Comparison of ENCODE assay signal across 8 cellular contexts in genomic region chr19:40570313-40571004, GRCh38. TPM values are rescaled to one million over a fixed set of nuclear protein-coding genes. Genes with fewer than 3 reads are reported as not detected.
DNase-seq lines count a peak whose midpoint lies in the region; ATAC-seq, FAIRE-seq and TF ChIP-seq lines count a peak whose summit lies in the region.

No MANE protein-coding gene starts in this region.

- FAIRE-seq in GM12891 (lab: Jason Lieb, UNC) = peak; percentile 99

- H3K27ac ChIP-seq in left ventricle myocardium inferior (replicated peaks) = peak overlapping the region; percentile 33

- H3K27me3 ChIP-seq in left ventricle myocardium inferior (ENCODE audit: low read depth) = peaks cover 34% of the 10 kb centered on the region

- H3K36me3 Mint-ChIP-seq in T-cell (no peaks in the 10 kb centered on the region), progenitor cell of endocrine pancreas (ENCODE audit: insufficient read depth) (no peaks in the 10 kb centered on the region)

- ATAC-seq in HG02852 (IDR thresholded peaks at IDR 0.05; ENCODE audit: unreplicated experiment) (peak; percentile 80), T-cell (replicated peaks in 1 of 4) (peak; percentile 86 to 90 (median 88))

- H3K4me3 Mint-ChIP-seq in T-cell (peak overlapping the region; percentile 53 to 69 (median 68)), progenitor cell of endocrine pancreas (ENCODE audit: low read depth) (peak overlapping the region; percentile 64)

- H3K9me3 Mint-ChIP-seq in T-cell = no peaks in the 10 kb centered on the region
- peaks cover 4% of the 10 kb centered on the region for H3K9me3 Mint-ChIP-seq in progenitor cell of endocrine pancreas (ENCODE audit: low read depth)

- POLR2A ChIA-PET in T-cell (lab: Charles Lee) = interaction anchor here (0.5 to 0.7 kb wide), 7 partner anchors 25 to 570 kb away, joined by 3 to 15 read pairs (median 3); no protein-coding TSS in a partner anchor

- H3K4me1 Mint-ChIP-seq in T-cell (peaks cover 12 to 23% (median 13%) of the 10 kb centered on the region in 3 donors), progenitor cell of endocrine pancreas (ENCODE audit: low read depth) (peaks cover 6% of the 10 kb centered on the region)

- DNase-seq in GM12891 (ENCODE audit: insufficient read length, low spot score) = peak; percentile 98
- peak; percentile 96 for DNase-seq in NCI-H1436 treated with DMSO at 0.1 percent for 48 hours (lab: John Stamatoyannopoulos, UW)
- peak; percentile 85 to 99 (median 95) for DNase-seq in T-cell
- DNase-seq in amniotic epithelial cell (ENCODE audit: low read depth) = peak; percentile 99
- DNase-seq in left ventricle myocardium inferior = peak; percentile 99
- peak; percentile 92 for DNase-seq in progenitor cell of endocrine pancreas (ENCODE audit: low spot score, unreplicated experiment)
- peak; percentile 99 for DNase-seq in ureter (ENCODE audit: low spot score)

- intact Hi-C loops in left ventricle myocardium inferior (cut with micrococcal nuclease) = no loop called here

- peak overlapping the region; percentile 77 to 83 for H3K27ac Mint-ChIP-seq in T-cell
- H3K27ac Mint-ChIP-seq in progenitor cell of endocrine pancreas = no peak overlapping the region

- TF ChIP-seq POLR2A in GM12891 (IDR thresholded peaks at IDR 0.05; ENCODE audit: low read depth, low read length) = no peak

- H3K9me3 ChIP-seq in left ventricle myocardium inferior (replicated peaks) = no peaks in the 10 kb centered on the region

- H3K36me3 ChIP-seq in left ventricle myocardium inferior = no peaks in the 10 kb centered on the region

- CTCF ChIA-PET in T-cell (lab: Charles Lee) = interaction anchor here (0.5 to 2.0 kb wide), 14 partner anchors 9 to 880 kb away, joined by 3 to 28 read pairs (median 6); partner anchors contain the start of genes C19orf47 (in 1 of the 2), LTBP4 (in 1 of the 2), PLD3 (in 1 of the 2) and RAB4B (in 1 of the 2)

- H3K27me3 Mint-ChIP-seq in T-cell (peaks cover 3 to 23% of the 10 kb centered on the region in 2 donors), progenitor cell of endocrine pancreas (peaks cover 56% of the 10 kb centered on the region)

- H3K4me3 ChIP-seq in left ventricle myocardium inferior = peak overlapping the region; percentile 60

- peaks cover 14% of the 10 kb centered on the region for H3K4me1 ChIP-seq in left ventricle myocardium inferior

- TF ChIP-seq CTCF in left ventricle myocardium inferior (IDR thresholded peaks at IDR 0.05; ENCODE audit: borderline replicate concordance) (no peak), progenitor cell of endocrine pancreas (IDR thresholded peaks at IDR 0.05; ENCODE audit: unreplicated experiment) (no peak)

TF ChIP-seq in GM12891, 5 proteins besides CTCF, POLR2A, EP300 and RAD21:
- TF ChIP-seq POU2F2 (IDR thresholded peaks at IDR 0.05; ENCODE audit: low read depth, low read length) (no peak), PAX5 (IDR thresholded peaks at IDR 0.05; ENCODE audit: insufficient read depth, low read length, severe bottlenecking) (no peak)
TF ChIP-seq in GM12891: peak in this region for 0.

RNA-seq across cellular contexts. Expression of gene SHKBP1, which starts 6.2 kb away (rescaled TPM):
- polyA plus RNA-seq in GM12891 (2012; ENCODE audit: low read depth, missing spikeins) = 61.3 TPM
- total RNA-seq in T-cell (100 to 1,000 TPM; 117 to 153 (median 142) TPM), left ventricle myocardium inferior (14.8 TPM), progenitor cell of endocrine pancreas (102 and 114 TPM in 2 replicates), ureter (61.2 TPM)

RNA-seq across cellular contexts. Expression of gene LTBP4, which starts 30.7 kb away (rescaled TPM):
- polyA plus RNA-seq in GM12891 (2012; ENCODE audit: low read depth, missing spikeins) = 15.3 TPM
- total RNA-seq in T-cell (100 to 1,000 TPM in 4 of 5 donors, 10 to 100 TPM in 1; 90.9 to 215 (median 160) TPM), left ventricle myocardium inferior (260 TPM), progenitor cell of endocrine pancreas (25.4 TPM in 2 replicates), ureter (239 TPM)

Comparison
In these comparisons a context has a peak if more than half of its experiments do, and no peak if none do; other contexts are left out.
1. Peak in every context shown above with its lines: DNase-seq, ATAC-seq, H3K4me3 ChIP-seq and H3K27ac ChIP-seq.